8 cellular contexts compared by ENCODE assay signal in the genomic region with DNA sequence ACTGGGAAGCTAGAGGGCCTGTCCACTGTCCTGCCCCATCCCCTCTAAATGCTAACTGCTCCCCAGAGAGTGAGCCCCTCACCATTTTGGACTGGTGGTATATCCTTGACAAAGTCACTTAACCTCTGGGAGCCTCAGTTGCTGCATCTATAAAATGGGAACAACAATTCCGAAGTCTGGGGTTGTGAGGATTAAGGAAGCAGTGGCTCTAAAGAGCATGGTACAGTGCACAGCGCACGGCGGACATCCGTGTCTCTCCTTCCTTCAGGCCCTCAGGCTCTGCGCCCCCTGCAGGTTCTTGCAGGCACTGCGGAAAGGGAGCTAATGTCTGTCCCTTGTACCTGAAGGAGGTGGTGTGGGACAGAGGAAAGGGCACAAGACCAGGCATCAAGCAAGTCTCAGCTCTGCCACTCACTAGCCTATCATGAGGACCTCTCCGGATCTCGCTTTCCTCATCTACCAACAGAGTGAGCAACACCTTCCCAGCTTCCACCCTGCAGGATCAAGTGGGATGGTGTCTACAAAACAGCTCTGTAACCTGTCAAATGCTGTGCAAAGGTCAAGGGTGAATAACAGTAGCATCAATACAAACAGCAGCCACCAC. TPM values are rescaled to one million over a fixed set of nuclear protein-coding genes. Genes with fewer than 3 reads are reported as not detected.
DNase-seq lines count a peak whose midpoint lies in the region; ATAC-seq, FAIRE-seq and TF ChIP-seq lines count a peak whose summit lies in the region.

No MANE protein-coding gene starts in this region.

- H3K4me1 ChIP-seq in Peyer's patch: peaks cover 0 to 45% (median 0%) of the 10 kb centered on the region in 4 donors
- H3K4me1 ChIP-seq in psoas muscle: peaks cover 5% of the 10 kb centered on the region

- TF ChIP-seq CTCF in Peyer's patch (IDR thresholded peaks at IDR 0.05) (peak; percentile 65 to 87 (median 80)), psoas muscle (IDR thresholded peaks at IDR 0.05) (peak; percentile 70)

- DNase-seq in AG08396 (ENCODE audit: low spot score): peak; percentile 78
- DNase-seq in GM19239 (ENCODE audit: insufficient read length, low spot score): peak; percentile 72
- DNase-seq in Peyer's patch: peak; percentile 79 to 94 (median 90)
- peak; percentile 72 for DNase-seq in activated T-helper 1 cell treated with anti-CD3 and anti-CD28 coated beads, Interleukin-12 subunit alpha, Interleukin-12 subunit beta, Interleukin-2, Interleukin-4 antibody, amounts not matched to agents 30 ng/mL and 10 ng/mL and 1 ng/mL, durations not matched to agents 14 hours and 24 hours and 36 hours (ENCODE audit: low spot score)
- peak; percentile 53 for DNase-seq in glomerular visceral epithelial cell (ENCODE audit: extremely low spot score)
- DNase-seq in psoas muscle: peak; percentile 74 to 85
- DNase-seq in NCI-H1105 treated with DMSO at 0.1 percent for 48 hours (lab: John Stamatoyannopoulos, UW): no peak

- no peak overlapping the region for H3K4me3 ChIP-seq in Peyer's patch
- H3K4me3 ChIP-seq in psoas muscle: no peak overlapping the region

- H3K27me3 ChIP-seq in Peyer's patch (no peaks in the 10 kb centered on the region), psoas muscle (ENCODE audit: insufficient read depth in 3 of 3, low read length in 2 of 3) (no peaks in the 10 kb centered on the region)

- H3K9me3 Mint-ChIP-seq in activated T-helper 1 cell treated with anti-CD3 and anti-CD28 coated beads, Interleukin-12 subunit alpha, Interleukin-12 subunit beta, Interleukin-2, Interleukin-4 antibody, amounts not matched to agents 30 ng/mL and 10 ng/mL and 1 ng/mL, durations not matched to agents 14 hours and 24 hours and 36 hours: no peaks in the 10 kb centered on the region

- peaks cover 45% of the 10 kb centered on the region for H3K36me3 Mint-ChIP-seq in activated T-helper 1 cell treated with anti-CD3 and anti-CD28 coated beads, Interleukin-12 subunit alpha, Interleukin-12 subunit beta, Interleukin-2, Interleukin-4 antibody, amounts not matched to agents 30 ng/mL and 10 ng/mL and 1 ng/mL, durations not matched to agents 14 hours and 24 hours and 36 hours (ENCODE audit: low read depth)

- intact Hi-C loops in activated T-helper 1 cell treated with anti-CD3 and anti-CD28 coated beads, Interleukin-12 subunit alpha, Interleukin-12 subunit beta, Interleukin-2, Interleukin-4 antibody, amounts not matched to agents 30 ng/mL and 10 ng/mL and 1 ng/mL, durations not matched to agents 14 hours and 24 hours and 36 hours (cut with micrococcal nuclease): loop anchor here (1.0 kb wide), 2 partner anchors 10 to 23 kb away; no protein-coding TSS in a partner anchor
- intact Hi-C loops in psoas muscle (cut with DNase I): no loop called here

- H3K27me3 Mint-ChIP-seq in activated T-helper 1 cell treated with anti-CD3 and anti-CD28 coated beads, Interleukin-12 subunit alpha, Interleukin-12 subunit beta, Interleukin-2, Interleukin-4 antibody, amounts not matched to agents 30 ng/mL and 10 ng/mL and 1 ng/mL, durations not matched to agents 14 hours and 24 hours and 36 hours (ENCODE audit: insufficient read depth): no peaks in the 10 kb centered on the region

- H3K4me3 Mint-ChIP-seq in activated T-helper 1 cell treated with anti-CD3 and anti-CD28 coated beads, Interleukin-12 subunit alpha, Interleukin-12 subunit beta, Interleukin-2, Interleukin-4 antibody, amounts not matched to agents 30 ng/mL and 10 ng/mL and 1 ng/mL, durations not matched to agents 14 hours and 24 hours and 36 hours: no peak overlapping the region

- H3K9me3 ChIP-seq in Peyer's patch: no peaks in the 10 kb centered on the region
- H3K9me3 ChIP-seq in psoas muscle: no peaks in the 10 kb centered on the region

- ATAC-seq in psoas muscle (peak in 3 of 4 donors; percentile 44 to 65 (median 61)), HG03521 (IDR thresholded peaks at IDR 0.05; ENCODE audit: unreplicated experiment) (no peak)

- H3K27ac ChIP-seq in Peyer's patch (peak overlapping the region in 2 of 4 donors; percentile 54 to 67), psoas muscle (no peak overlapping the region)

- peak; percentile 74 for FAIRE-seq in GM19239 (lab: Jason Lieb, UNC)

- peaks cover 18% of the 10 kb centered on the region for H3K4me1 Mint-ChIP-seq in activated T-helper 1 cell treated with anti-CD3 and anti-CD28 coated beads, Interleukin-12 subunit alpha, Interleukin-12 subunit beta, Interleukin-2, Interleukin-4 antibody, amounts not matched to agents 30 ng/mL and 10 ng/mL and 1 ng/mL, durations not matched to agents 14 hours and 24 hours and 36 hours (ENCODE audit: low read depth)

- peak overlapping the region; percentile 19 for H3K27ac Mint-ChIP-seq in activated T-helper 1 cell treated with anti-CD3 and anti-CD28 coated beads, Interleukin-12 subunit alpha, Interleukin-12 subunit beta, Interleukin-2, Interleukin-4 antibody, amounts not matched to agents 30 ng/mL and 10 ng/mL and 1 ng/mL, durations not matched to agents 14 hours and 24 hours and 36 hours

- no peak for TF ChIP-seq POLR2A in Peyer's patch (IDR thresholded peaks at IDR 0.05)

- WGBS in psoas muscle, 3 donors: 49 to 59% (median 58%) methylated on average over 9 of the region's 9 CpGs

- H3K36me3 ChIP-seq in Peyer's patch (peaks cover 0 to 71% (median 0%) of the 10 kb centered on the region in 3 donors), psoas muscle (ENCODE audit: insufficient read depth in 1 of 2, low read depth in 1 of 2) (peaks cover 0 to 37% of the 10 kb centered on the region in 2 donors)

RNA-seq across cellular contexts. Expression of a gene that starts 20.1 kb away (rescaled TPM):
- total RNA-seq in Peyer's patch (100 to 1,000 TPM; 105 to 122 (median 112) TPM), psoas muscle (10 to 100 TPM; 12.3 to 24.9 (median 19.0) TPM)
- 139 and 140 TPM in 2 replicates for total RNA-seq in activated T-helper 1 cell treated with anti-CD3 and anti-CD28 coated beads, Interleukin-12 subunit alpha, Interleukin-12 subunit beta, Interleukin-2, Interleukin-4 antibody, amounts not matched to agents 30 ng/mL and 10 ng/mL and 1 ng/mL, durations not matched to agents 14 hours and 24 hours and 36 hours
- 10 to 100 TPM; 12.2 to 14.6 (median 13.2) TPM for polyA plus RNA-seq in psoas muscle
